Comparison of ENCODE assay signal across 9 cellular contexts in the genomic region with DNA sequence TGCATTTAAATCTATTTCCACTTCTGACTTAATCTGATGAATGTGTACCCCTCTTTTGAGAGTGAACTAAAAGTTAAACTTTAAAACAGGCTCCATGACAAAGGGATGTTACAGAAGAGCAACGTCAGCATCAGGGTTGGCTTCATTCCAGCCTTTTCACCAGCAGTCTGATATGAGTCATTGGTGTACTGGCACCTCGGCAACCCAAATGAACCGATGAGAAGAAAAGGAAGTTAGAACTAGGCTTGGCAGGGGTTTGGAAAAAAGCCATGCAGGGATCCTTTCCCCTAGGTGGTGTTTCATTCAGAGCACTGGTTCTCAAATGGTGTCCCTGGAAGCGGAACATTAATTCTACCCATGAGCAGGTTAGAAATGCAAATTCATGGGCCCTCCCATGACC. TPM values are rescaled to one million over a fixed set of nuclear protein-coding genes. Genes with fewer than 3 reads are reported as not detected.
A peak's percentile ranks its signal among the peaks of the same experiment; 100 is the strongest.
DNase-seq lines count a peak whose midpoint lies in the region; ATAC-seq, FAIRE-seq and TF ChIP-seq lines count a peak whose summit lies in the region.
"Had no signal": no experiment of that assay in that cellular context is flagged by ENCODE, and none has a peak within 500 bp of the region (broad histone marks: within the 10 kb centered on the region; RNA-seq: fewer than 3 reads in every experiment).

No MANE protein-coding gene starts in this region.

- H3K4me3 ChIP-seq in BE2C (ENCODE audit: low read depth, low read length) = no peak overlapping the region
- no peak overlapping the region for H3K4me3 ChIP-seq in fibroblast of the aortic adventitia (ENCODE audit: low read depth, low read length)
- H3K4me3 ChIP-seq: colonic mucosa had no signal

- no peak overlapping the region for H3K27ac Mint-ChIP-seq in CD14-positive monocyte

- H3K36me3 ChIP-seq in BE2C = no peaks in the 10 kb centered on the region
- H3K36me3 ChIP-seq: colonic mucosa had no signal

- H3K27ac ChIP-seq in RWPE1 = no peak overlapping the region
- H3K27ac ChIP-seq: colonic mucosa had no signal

- no peaks in the 10 kb centered on the region for H3K9me3 ChIP-seq in BE2C
- H3K9me3 ChIP-seq: colonic mucosa had no signal

- no peaks in the 10 kb centered on the region for H3K4me1 Mint-ChIP-seq in CD14-positive monocyte

- no peak overlapping the region for H3K4me3 Mint-ChIP-seq in CD14-positive monocyte

- intact Hi-C loops in CD14-positive monocyte (cut with micrococcal nuclease) = no loop called here

- FAIRE-seq in GM12891 (lab: Jason Lieb, UNC) = no peak

- H3K27me3 ChIP-seq in BE2C = no peaks in the 10 kb centered on the region; the same call in 1 of the 2 replicates
- H3K27me3 ChIP-seq: colonic mucosa had no signal

- no peaks in the 10 kb centered on the region for H3K36me3 Mint-ChIP-seq in CD14-positive monocyte

- peak; percentile 42 for ATAC-seq in HG02759 (IDR thresholded peaks at IDR 0.05; ENCODE audit: unreplicated experiment)

- POLR2A ChIA-PET in RWPE1 (lab: Yijun Ruan, JAX; ENCODE audit: low non-redundant PET) = no interaction called here

- H3K4me1 ChIP-seq in BE2C = no peaks in the 10 kb centered on the region
- H3K4me1 ChIP-seq: colonic mucosa had no signal

- no peak for TF ChIP-seq POLR2A in GM12891 (IDR thresholded peaks at IDR 0.05; ENCODE audit: low read depth, low read length)

- CTCF ChIA-PET in RWPE1 (lab: Yijun Ruan, JAX) = interaction anchor here (0.7 kb wide), 1 partner anchor 432 kb away, joined by 4 read pairs; no protein-coding TSS in a partner anchor

- TF ChIP-seq CTCF in BE2C (IDR thresholded peaks at IDR 0.05; ENCODE audit: low read depth, low read length) = no peak
- TF ChIP-seq CTCF in RWPE1 (conservative IDR thresholded peaks at IDR 0.05; ENCODE audit: low read depth) = no peak
- no peak for TF ChIP-seq CTCF in fibroblast of the aortic adventitia (IDR thresholded peaks at IDR 0.05; ENCODE audit: insufficient read depth, low read length)
- no peak for TF ChIP-seq CTCF in CD14-positive monocyte (IDR thresholded peaks at IDR 0.05)

- H3K27me3 Mint-ChIP-seq in CD14-positive monocyte (ENCODE audit: low read depth in 3 of 3) = no peaks in the 10 kb centered on the region

- DNase-seq in BE2C (peak; percentile 62), RWPE1 (ENCODE audit: low spot score) (peak; percentile 86), fibroblast of the aortic adventitia (ENCODE audit: low read depth) (peak; percentile 48), GM12891 (ENCODE audit: insufficient read length, low spot score) (no peak), CD14-positive monocyte (ENCODE audit: low spot score) (no peak), NCI-H1436 treated with DMSO at 0.1 percent for 48 hours (lab: John Stamatoyannopoulos, UW) (no peak)
- DNase-seq in stimulated activated CD4-positive, alpha-beta T cell treated with anti-CD3 and anti-CD28 coated beads, Interleukin-2, amount 100 ng/mL, for 48 hours = no peak
- DNase-seq: colonic mucosa had no signal

- peaks cover 2 to 39% (median 15%) of the 10 kb centered on the region in 7 donors for H3K9me3 Mint-ChIP-seq in CD14-positive monocyte

TF ChIP-seq in GM12891, 5 proteins besides CTCF, POLR2A, EP300 and RAD21:
- TF ChIP-seq POU2F2 (IDR thresholded peaks at IDR 0.05; ENCODE audit: low read depth, low read length) = no peak
- TF ChIP-seq POLR2AphosphoS5 (IDR thresholded peaks at IDR 0.05; ENCODE audit: low read depth, low read length) = no peak
- no peak for TF ChIP-seq SPI1 (IDR thresholded peaks at IDR 0.05; ENCODE audit: low read depth, low read length)
- TF ChIP-seq PAX5 (IDR thresholded peaks at IDR 0.05; ENCODE audit: insufficient read depth, low read length, severe bottlenecking) = no peak
- no peak for TF ChIP-seq TAF1 (IDR thresholded peaks at IDR 0.05; ENCODE audit: low read depth, low read length)

RNA-seq across cellular contexts. Expression of a gene that starts 53.6 kb away (rescaled TPM):
- 438 TPM for polyA plus RNA-seq in BE2C (2012; ENCODE audit: insufficient read depth, insufficient read length, low read depth)
- total RNA-seq in fibroblast of the aortic adventitia (ENCODE audit: low replicate concordance) = 190 and 764 TPM in 2 replicates
- polyA plus RNA-seq in GM12891 (2012; ENCODE audit: low read depth, missing spikeins) = 542 TPM
- polyA plus RNA-seq in CD14-positive monocyte = 100 to 1,000 TPM; 200 to 213 TPM

Comparison
In these comparisons a context has a peak if more than half of its experiments do, and no peak if none do; other contexts are left out.
1. DNase-seq: peak in BE2C (single experiment), RWPE1 (single experiment) and fibroblast of the aortic adventitia (single experiment); none in stimulated activated CD4-positive, alpha-beta T cell treated with anti-CD3 and anti-CD28 coated beads, Interleukin-2, amount 100 ng/mL, for 48 hours (0 of 2), GM12891 (single experiment), CD14-positive monocyte (single experiment) and NCI-H1436 treated with DMSO at 0.1 percent for 48 hours (single experiment).